In the genomic region with DNA sequence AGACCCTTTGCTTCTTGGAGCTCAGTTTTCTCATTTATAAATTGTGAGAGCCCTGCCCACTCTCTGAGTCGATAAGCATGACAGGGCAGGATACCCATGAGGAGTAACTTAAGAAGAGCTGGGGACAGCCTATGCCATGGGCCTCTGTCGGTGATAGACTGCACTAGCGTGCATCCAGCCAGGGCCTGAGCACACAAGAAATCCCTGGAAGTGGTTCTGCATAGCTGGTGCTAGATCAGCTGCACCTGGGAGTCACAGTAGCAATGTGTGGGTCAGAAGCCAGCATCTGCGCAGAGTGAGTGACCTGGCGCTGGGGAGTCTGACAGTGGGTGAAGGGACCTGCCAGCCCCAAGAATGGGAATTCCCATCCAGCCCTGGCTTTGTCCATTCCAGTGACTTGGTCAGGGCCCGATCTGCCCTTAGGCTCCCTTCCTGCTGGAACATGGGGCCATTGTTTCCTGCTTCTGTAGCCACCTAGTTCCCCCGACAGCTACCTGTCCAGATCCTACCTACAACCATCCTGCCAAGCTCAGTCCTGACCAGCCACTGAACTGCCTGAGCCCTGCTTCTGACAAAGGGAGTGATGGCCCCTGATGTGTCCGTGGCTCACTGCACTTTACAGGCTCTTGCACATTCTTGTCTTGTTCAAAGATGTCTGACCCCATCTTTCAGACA, we compare ENCODE assay signal across 23 cellular contexts. TPM values are rescaled to one million over a fixed set of nuclear protein-coding genes. Genes with fewer than 3 reads are reported as not detected.
A peak's percentile ranks its signal among the peaks of the same experiment; 100 is the strongest.
DNase-seq lines count a peak whose midpoint lies in the region; ATAC-seq and TF ChIP-seq lines count a peak whose summit lies in the region.
"Had no signal": no experiment of that assay in that cellular context is flagged by ENCODE, and none has a peak within 500 bp of the region (broad histone marks: within the 10 kb centered on the region; RNA-seq: fewer than 3 reads in every experiment).

No MANE protein-coding gene starts in this region.

- H3K9me3 Mint-ChIP-seq in activated CD4-positive, alpha-beta T cell treated with anti-CD3 and anti-CD28 coated beads, Interleukin-2, amount 10 ng/mL, durations not matched to agents 24 days and 14 days = no peaks in the 10 kb centered on the region
- no peaks in the 10 kb centered on the region for H3K9me3 Mint-ChIP-seq in CD4-positive, CD25-positive, alpha-beta regulatory T cell
- H3K9me3 Mint-ChIP-seq in activated T-helper 1 cell treated with anti-CD3 and anti-CD28 coated beads, Interleukin-12 subunit alpha, Interleukin-12 subunit beta, Interleukin-2, Interleukin-4 antibody, amounts not matched to agents 30 ng/mL and 10 ng/mL and 1 ng/mL, durations not matched to agents 14 hours and 24 hours and 36 hours = no peaks in the 10 kb centered on the region
- H3K9me3 Mint-ChIP-seq: activated naive CD4-positive, alpha-beta T cell treated with anti-CD3 and anti-CD28 coated beads, Interleukin-2, amount 10 ng/mL, durations not matched to agents 7 days and 5 days; neural progenitor cell; T-helper 2 cell treated with Interferon-gamma antibody and Interleukin-4, amounts not matched to agents 5 μg/mL and 100 μg/mL, for 36 hours had no signal

- H3K36me3 Mint-ChIP-seq in activated CD4-positive, alpha-beta T cell treated with anti-CD3 and anti-CD28 coated beads, Interleukin-2, amount 10 ng/mL, durations not matched to agents 24 days and 14 days (ENCODE audit: low read depth) = peaks cover 42% of the 10 kb centered on the region
- peaks cover 28% of the 10 kb centered on the region for H3K36me3 Mint-ChIP-seq in CD4-positive, CD25-positive, alpha-beta regulatory T cell
- peaks cover 34% of the 10 kb centered on the region for H3K36me3 Mint-ChIP-seq in activated T-helper 1 cell treated with anti-CD3 and anti-CD28 coated beads, Interleukin-12 subunit alpha, Interleukin-12 subunit beta, Interleukin-2, Interleukin-4 antibody, amounts not matched to agents 30 ng/mL and 10 ng/mL and 1 ng/mL, durations not matched to agents 14 hours and 24 hours and 36 hours (ENCODE audit: low read depth)

- no peak overlapping the region for H3K4me3 Mint-ChIP-seq in activated CD4-positive, alpha-beta T cell treated with anti-CD3 and anti-CD28 coated beads, Interleukin-2, amount 10 ng/mL, durations not matched to agents 24 days and 14 days
- H3K4me3 Mint-ChIP-seq in CD4-positive, CD25-positive, alpha-beta regulatory T cell = no peak overlapping the region
- no peak overlapping the region for H3K4me3 Mint-ChIP-seq in activated T-helper 1 cell treated with anti-CD3 and anti-CD28 coated beads, Interleukin-12 subunit alpha, Interleukin-12 subunit beta, Interleukin-2, Interleukin-4 antibody, amounts not matched to agents 30 ng/mL and 10 ng/mL and 1 ng/mL, durations not matched to agents 14 hours and 24 hours and 36 hours
- H3K4me3 Mint-ChIP-seq: activated naive CD4-positive, alpha-beta T cell treated with anti-CD3 and anti-CD28 coated beads, Interleukin-2, amount 10 ng/mL, durations not matched to agents 7 days and 5 days; neural progenitor cell; T-helper 2 cell treated with Interferon-gamma antibody and Interleukin-4, amounts not matched to agents 5 μg/mL and 100 μg/mL, for 36 hours had no signal

- TF ChIP-seq POLR2A in ovary (IDR thresholded peaks at IDR 0.05) = no peak

- H3K4me1 Mint-ChIP-seq in activated CD4-positive, alpha-beta T cell treated with anti-CD3 and anti-CD28 coated beads, Interleukin-2, amount 10 ng/mL, durations not matched to agents 24 days and 14 days = peaks cover 6% of the 10 kb centered on the region
- H3K4me1 Mint-ChIP-seq in CD4-positive, CD25-positive, alpha-beta regulatory T cell = peaks cover 0 to 6% (median 4%) of the 10 kb centered on the region in 4 donors
- H3K4me1 Mint-ChIP-seq in activated T-helper 1 cell treated with anti-CD3 and anti-CD28 coated beads, Interleukin-12 subunit alpha, Interleukin-12 subunit beta, Interleukin-2, Interleukin-4 antibody, amounts not matched to agents 30 ng/mL and 10 ng/mL and 1 ng/mL, durations not matched to agents 14 hours and 24 hours and 36 hours (ENCODE audit: low read depth) = peaks cover 8% of the 10 kb centered on the region
- H3K4me1 Mint-ChIP-seq: activated naive CD4-positive, alpha-beta T cell treated with anti-CD3 and anti-CD28 coated beads, Interleukin-2, amount 10 ng/mL, durations not matched to agents 7 days and 5 days; neural progenitor cell had no signal

- H3K27me3 Mint-ChIP-seq in activated CD4-positive, alpha-beta T cell treated with anti-CD3 and anti-CD28 coated beads, Interleukin-2, amount 10 ng/mL, durations not matched to agents 24 days and 14 days = no peaks in the 10 kb centered on the region
- no peaks in the 10 kb centered on the region for H3K27me3 Mint-ChIP-seq in CD4-positive, CD25-positive, alpha-beta regulatory T cell
- H3K27me3 Mint-ChIP-seq in activated T-helper 1 cell treated with anti-CD3 and anti-CD28 coated beads, Interleukin-12 subunit alpha, Interleukin-12 subunit beta, Interleukin-2, Interleukin-4 antibody, amounts not matched to agents 30 ng/mL and 10 ng/mL and 1 ng/mL, durations not matched to agents 14 hours and 24 hours and 36 hours (ENCODE audit: insufficient read depth) = no peaks in the 10 kb centered on the region
- H3K27me3 Mint-ChIP-seq: activated naive CD4-positive, alpha-beta T cell treated with anti-CD3 and anti-CD28 coated beads, Interleukin-2, amount 10 ng/mL, durations not matched to agents 7 days and 5 days had no signal

- intact Hi-C loops in activated CD4-positive, alpha-beta T cell treated with anti-CD3 and anti-CD28 coated beads, Interleukin-2, amount 10 ng/mL, durations not matched to agents 24 days and 14 days (cut with micrococcal nuclease) = no loop called here
- intact Hi-C loops in activated T-helper 1 cell treated with anti-CD3 and anti-CD28 coated beads, Interleukin-12 subunit alpha, Interleukin-12 subunit beta, Interleukin-2, Interleukin-4 antibody, amounts not matched to agents 30 ng/mL and 10 ng/mL and 1 ng/mL, durations not matched to agents 14 hours and 24 hours and 36 hours (cut with micrococcal nuclease) = no loop called here
- intact Hi-C loops in psoas muscle (cut with DNase I) (no loop called here), ovary (cut with DNase I) (loop anchor here in 1 of 4 donors (1.0 kb wide), 1 partner anchor 18 kb away; no protein-coding TSS in a partner anchor)

- H3K36me3 ChIP-seq in CD4-positive, CD25-positive, alpha-beta regulatory T cell (ENCODE audit: control insufficient read depth, insufficient read depth, low read length) = peaks cover 39% of the 10 kb centered on the region
- peaks cover 0 to 36% of the 10 kb centered on the region in 2 donors for H3K36me3 ChIP-seq in psoas muscle (ENCODE audit: insufficient read depth in 1 of 2, low read depth in 1 of 2)
- H3K36me3 ChIP-seq in ovary = no peaks in the 10 kb centered on the region
- H3K36me3 ChIP-seq: neural progenitor cell, prostate gland had no signal

- TF ChIP-seq CTCF in psoas muscle (IDR thresholded peaks at IDR 0.05) = no peak
- no peak for TF ChIP-seq CTCF in ovary (IDR thresholded peaks at IDR 0.05)

- no peak for TF ChIP-seq EP300 in ovary (IDR thresholded peaks at IDR 0.05)

- H3K27ac ChIP-seq in CD4-positive, CD25-positive, alpha-beta regulatory T cell (ENCODE audit: insufficient read depth, low read length, poor library complexity, severe bottlenecking) = no peak overlapping the region
- H3K27ac ChIP-seq in psoas muscle (no peak overlapping the region), ovary (no peak overlapping the region)
- H3K27ac ChIP-seq: gastroesophageal sphincter, HL-60, lower lobe of right lung, neural progenitor cell, prostate gland, VCaP had no signal

- H3K9me3 ChIP-seq in CD4-positive, CD25-positive, alpha-beta regulatory T cell (ENCODE audit: control insufficient read depth in 2 of 2, low read length in 2 of 2) = no peaks in the 10 kb centered on the region
- no peaks in the 10 kb centered on the region for H3K9me3 ChIP-seq in psoas muscle
- H3K9me3 ChIP-seq in ovary = no peaks in the 10 kb centered on the region
- H3K9me3 ChIP-seq: gastroesophageal sphincter, HAP-1, lower lobe of right lung, prostate gland had no signal

- no peak overlapping the region for H3K4me3 ChIP-seq in CD4-positive, CD25-positive, alpha-beta regulatory T cell (ENCODE audit: low read depth, low read length)
- H3K4me3 ChIP-seq in psoas muscle (no peak overlapping the region), ovary (no peak overlapping the region)
- H3K4me3 ChIP-seq: gastroesophageal sphincter, HAP-1, lower lobe of right lung, neural progenitor cell, prostate gland had no signal

- no peaks in the 10 kb centered on the region for H3K4me1 ChIP-seq in CD4-positive, CD25-positive, alpha-beta regulatory T cell (ENCODE audit: control insufficient read depth, insufficient read depth, low read length, poor library complexity, severe bottlenecking)
- H3K4me1 ChIP-seq in psoas muscle (peaks cover 45% of the 10 kb centered on the region), ovary (ENCODE audit: insufficient read depth) (no peaks in the 10 kb centered on the region)
- H3K4me1 ChIP-seq: gastroesophageal sphincter, HAP-1, lower lobe of right lung, neural progenitor cell, prostate gland had no signal

- H3K27me3 ChIP-seq in CD4-positive, CD25-positive, alpha-beta regulatory T cell (ENCODE audit: control insufficient read depth, insufficient read depth, low read length) = no peaks in the 10 kb centered on the region
- no peaks in the 10 kb centered on the region for H3K27me3 ChIP-seq in psoas muscle (ENCODE audit: insufficient read depth in 3 of 3, low read length in 2 of 3)
- H3K27me3 ChIP-seq in ovary = no peaks in the 10 kb centered on the region
- H3K27me3 ChIP-seq: gastroesophageal sphincter, neural progenitor cell had no signal

- peak overlapping the region; percentile 46 for H3K27ac Mint-ChIP-seq in activated CD4-positive, alpha-beta T cell treated with anti-CD3 and anti-CD28 coated beads, Interleukin-2, amount 10 ng/mL, durations not matched to agents 24 days and 14 days
- H3K27ac Mint-ChIP-seq in CD4-positive, CD25-positive, alpha-beta regulatory T cell = peak overlapping the region in 2 of 3 donors; percentile 15 to 46
- H3K27ac Mint-ChIP-seq in activated T-helper 1 cell treated with anti-CD3 and anti-CD28 coated beads, Interleukin-12 subunit alpha, Interleukin-12 subunit beta, Interleukin-2, Interleukin-4 antibody, amounts not matched to agents 30 ng/mL and 10 ng/mL and 1 ng/mL, durations not matched to agents 14 hours and 24 hours and 36 hours = peak overlapping the region; percentile 43
- H3K27ac Mint-ChIP-seq: neural progenitor cell; T-helper 2 cell treated with Interferon-gamma antibody and Interleukin-4, amounts not matched to agents 5 μg/mL and 100 μg/mL, for 36 hours had no signal

- 58 to 84% (median 68%) methylated on average over 8 of the region's 8 CpGs for WGBS in psoas muscle, 3 donors
- 85 to 95% (median 88%) methylated on average over 8 of the region's 8 CpGs for WGBS in ovary, 3 donors

- ATAC-seq in CD4-positive, CD25-positive, alpha-beta regulatory T cell (ENCODE audit: low read depth in 2 of 2) = no peak
- peak; percentile 24 to 29 (median 27) for ATAC-seq in psoas muscle
- ATAC-seq: gastroesophageal sphincter had no signal

- DNase-seq in activated CD4-positive, alpha-beta T cell treated with anti-CD3 and anti-CD28 coated beads, Interleukin-2, amount 10 ng/mL, durations not matched to agents 24 days and 14 days = no peak
- no peak for DNase-seq in activated CD4-positive, alpha-beta T cell treated with anti-CD3 and anti-CD28 coated beads, Interleukin-2, amount 50 U/mL, for 4 hours
- DNase-seq in CD4-positive, CD25-positive, alpha-beta regulatory T cell = no peak
- DNase-seq in activated T-helper 1 cell treated with anti-CD3 and anti-CD28 coated beads, Interleukin-12 subunit alpha, Interleukin-12 subunit beta, Interleukin-2, Interleukin-4 antibody, amounts not matched to agents 30 ng/mL and 10 ng/mL and 1 ng/mL, durations not matched to agents 14 hours and 24 hours and 36 hours (ENCODE audit: low spot score) = no peak
- DNase-seq in psoas muscle (no peak), DMS79 (lab: John Stamatoyannopoulos, UW) (no peak), ovary (no peak), NCI-H1105 (lab: John Stamatoyannopoulos, UW) (no peak)
- DNase-seq: activated CD4-positive, alpha-beta T cell treated with anti-CD3 and anti-CD28 coated beads, Interleukin-2, amount 50 U/mL, for 1 hour; activated naive CD4-positive, alpha-beta T cell treated with anti-CD3 and anti-CD28 coated beads, Interleukin-2, amount 10 ng/mL, durations not matched to agents 7 days and 5 days; dermis blood vessel endothelial cell; lower lobe of right lung; NCI-H1105 treated with DMSO at 0.1 percent for 48 hours; NCI-H2029; NCI-H2227 treated with DMSO at 0.1 percent for 48 hours; substantia nigra had no signal

RNA-seq across cellular contexts. Expression of a gene that starts 35.9 kb away (rescaled TPM):
- total RNA-seq in activated CD4-positive, alpha-beta T cell treated with anti-CD3 and anti-CD28 coated beads, Interleukin-2, amount 10 ng/mL, durations not matched to agents 24 days and 14 days = 54.0 and 57.1 TPM in 2 replicates
- total RNA-seq in CD4-positive, CD25-positive, alpha-beta regulatory T cell = 51.4 TPM
- 10 to 100 TPM; 34.4 to 44.7 (median 36.4) TPM for polyA plus RNA-seq in CD4-positive, CD25-positive, alpha-beta regulatory T cell
- 54.4 and 55.5 TPM in 2 replicates for total RNA-seq in activated T-helper 1 cell treated with anti-CD3 and anti-CD28 coated beads, Interleukin-12 subunit alpha, Interleukin-12 subunit beta, Interleukin-2, Interleukin-4 antibody, amounts not matched to agents 30 ng/mL and 10 ng/mL and 1 ng/mL, durations not matched to agents 14 hours and 24 hours and 36 hours
- 10 to 100 TPM; 21.1 to 53.8 (median 26.5) TPM for total RNA-seq in psoas muscle
- polyA plus RNA-seq in psoas muscle = 100 to 1,000 TPM in 1 of 3 donors, 10 to 100 TPM in 2; 33.2 to 168 (median 48.9) TPM
- 10 to 100 TPM; 24.1 to 43.8 (median 33.8) TPM for total RNA-seq in ovary
- 10 to 100 TPM; 28.3 to 41.5 TPM for polyA plus RNA-seq in ovary

RNA-seq across cellular contexts. Expression of a gene that starts 37.5 kb away (rescaled TPM):
- 332 and 333 TPM in 2 replicates for total RNA-seq in activated CD4-positive, alpha-beta T cell treated with anti-CD3 and anti-CD28 coated beads, Interleukin-2, amount 10 ng/mL, durations not matched to agents 24 days and 14 days
- 188 TPM for total RNA-seq in CD4-positive, CD25-positive, alpha-beta regulatory T cell
- polyA plus RNA-seq in CD4-positive, CD25-positive, alpha-beta regulatory T cell = 100 to 1,000 TPM in 1 of 4 donors, 10 to 100 TPM in 3; 83.6 to 101 (median 89.6) TPM
- total RNA-seq in activated T-helper 1 cell treated with anti-CD3 and anti-CD28 coated beads, Interleukin-12 subunit alpha, Interleukin-12 subunit beta, Interleukin-2, Interleukin-4 antibody, amounts not matched to agents 30 ng/mL and 10 ng/mL and 1 ng/mL, durations not matched to agents 14 hours and 24 hours and 36 hours = 305 and 313 TPM in 2 replicates
- total RNA-seq in psoas muscle (10 to 100 TPM; 52.8 to 73.9 (median 66.5) TPM), ovary (100 to 1,000 TPM in 5 of 7 donors, 10 to 100 TPM in 2; 41.4 to 167 (median 137) TPM)
- polyA plus RNA-seq in psoas muscle (100 to 1,000 TPM in 1 of 3 donors, 10 to 100 TPM in 2; 65.0 to 136 (median 74.2) TPM), ovary (100 to 1,000 TPM; 162 to 302 TPM)

Comparison
In these comparisons a context has a peak if more than half of its experiments do, and no peak if none do; other contexts are left out.
1. ATAC-seq: peak in psoas muscle (4 of 4); none in CD4-positive, CD25-positive, alpha-beta regulatory T cell (0 of 2).
2. Peak in every context shown above with its lines, with median percentiles within 50 percentile points of each other: H3K27ac Mint-ChIP-seq.